14 cellular contexts compared by ENCODE assay signal in genomic region chr7:44307905-44308740, GRCh38. TPM values are rescaled to one million over a fixed set of nuclear protein-coding genes. Genes with fewer than 3 reads are reported as not detected.
DNase-seq lines count a peak whose midpoint lies in the region; ATAC-seq and TF ChIP-seq lines count a peak whose summit lies in the region.
"Had no signal": no experiment of that assay in that cellular context is flagged by ENCODE, and none has a peak within 500 bp of the region (broad histone marks: within the 10 kb centered on the region; RNA-seq: fewer than 3 reads in every experiment).

No MANE protein-coding gene starts in this region.

- H3K27ac ChIP-seq in BLaER1 treated with 17β-estradiol and CSF1 and Interleukin-3, amounts not matched to agents 10 nM and 100 nM: no peak overlapping the region
- H3K27ac ChIP-seq in esophagus muscularis mucosa (replicated peaks in 1 of 4): no peak overlapping the region
- H3K27ac ChIP-seq: brain microvascular endothelial cell had no signal

- no peak for TF ChIP-seq POLR2A in esophagus muscularis mucosa (IDR thresholded peaks at IDR 0.05; ENCODE audit: low read depth)

- peak; percentile 76 for DNase-seq in HPDE6-E6E7 (ENCODE audit: extremely low spot score)
- DNase-seq in esophagus muscularis mucosa (ENCODE audit: extremely low spot score): peak; percentile 78
- DNase-seq in osteocyte (ENCODE audit: extremely low spot score, unreplicated experiment): peak; percentile 75
- DNase-seq in COLO668 (lab: John Stamatoyannopoulos, UW; ENCODE audit: unreplicated experiment): no peak
- DNase-seq in DMS153 (lab: John Stamatoyannopoulos, UW): no peak
- DNase-seq: activated gamma-delta T cell, GOT3, occipital lobe had no signal

- TF ChIP-seq EP300 in esophagus muscularis mucosa (IDR thresholded peaks at IDR 0.05): no peak

- H3K36me3 ChIP-seq in BLaER1 treated with 17β-estradiol and CSF1 and Interleukin-3, amounts not matched to agents 10 nM and 100 nM: no peaks in the 10 kb centered on the region
- no peaks in the 10 kb centered on the region for H3K36me3 ChIP-seq in esophagus muscularis mucosa
- H3K36me3 ChIP-seq: brain microvascular endothelial cell had no signal

- intact Hi-C loops in esophagus muscularis mucosa (cut with DNase I): no loop called here

- peaks cover 12 to 23% (median 17%) of the 10 kb centered on the region in 10 experiments; a peak in 19 of 20 replicates for H3K4me1 ChIP-seq in BLaER1 treated with 17β-estradiol and CSF1 and Interleukin-3, amounts not matched to agents 10 nM and 100 nM
- peaks cover 12 to 21% (median 12%) of the 10 kb centered on the region in 4 donors for H3K4me1 ChIP-seq in esophagus muscularis mucosa

- 78% methylated on average over 7 of the region's 13 CpGs for WGBS in esophagus muscularis mucosa

- peaks cover 0 to 8% (median 0%) of the 10 kb centered on the region in 11 experiments; a peak in 4 of 22 replicates for H4K20me1 ChIP-seq in BLaER1 treated with 17β-estradiol and CSF1 and Interleukin-3, amounts not matched to agents 10 nM and 100 nM

- no peak overlapping the region for H3K27ac Mint-ChIP-seq in osteocyte (ENCODE audit: unreplicated experiment)
- H3K27ac Mint-ChIP-seq: activated CD4-positive, alpha-beta T cell treated with anti-CD3 and anti-CD28 coated beads for 36 hours; T-cell had no signal

- no peak overlapping the region for H3K9ac ChIP-seq in BLaER1 treated with 17β-estradiol and CSF1 and Interleukin-3, amounts not matched to agents 10 nM and 100 nM

- H3K27me3 Mint-ChIP-seq in osteocyte (ENCODE audit: unreplicated experiment): peaks cover 28% of the 10 kb centered on the region

- ATAC-seq in GM18861 (IDR thresholded peaks at IDR 0.05; ENCODE audit: unreplicated experiment): no peak
- no peak for ATAC-seq in GM18519 (IDR thresholded peaks at IDR 0.05; ENCODE audit: low FRiP score, unreplicated experiment)
- ATAC-seq: T-cell had no signal

- H3K4me3 ChIP-seq in BLaER1 treated with 17β-estradiol and CSF1 and Interleukin-3, amounts not matched to agents 10 nM and 100 nM: no peak overlapping the region
- no peak overlapping the region for H3K4me3 ChIP-seq in esophagus muscularis mucosa

- H3K9me3 Mint-ChIP-seq in osteocyte (ENCODE audit: unreplicated experiment): no peaks in the 10 kb centered on the region
- H3K9me3 Mint-ChIP-seq: T-cell had no signal

- TF ChIP-seq CTCF in esophagus muscularis mucosa (IDR thresholded peaks at IDR 0.05) (no peak), osteocyte (IDR thresholded peaks at IDR 0.05) (no peak)

- H3K27me3 ChIP-seq in BLaER1 treated with 17β-estradiol and CSF1 and Interleukin-3, amounts not matched to agents 10 nM and 100 nM: peaks cover 30 to 47% (median 38%) of the 10 kb centered on the region in 11 experiments
- peaks cover 0 to 9% (median 0%) of the 10 kb centered on the region in 4 donors for H3K27me3 ChIP-seq in esophagus muscularis mucosa
- H3K27me3 ChIP-seq: brain microvascular endothelial cell had no signal

- peak overlapping the region in 6 of 11 experiments; percentile 64 to 87 (median 84); a peak in 3 of 22 replicates for H3K4me2 ChIP-seq in BLaER1 treated with 17β-estradiol and CSF1 and Interleukin-3, amounts not matched to agents 10 nM and 100 nM

- H3K36me3 Mint-ChIP-seq in osteocyte (ENCODE audit: unreplicated experiment): no peaks in the 10 kb centered on the region
- H3K36me3 Mint-ChIP-seq: T-cell had no signal

- H3K4me3 Mint-ChIP-seq in osteocyte (ENCODE audit: unreplicated experiment): no peak overlapping the region
- H3K4me3 Mint-ChIP-seq: activated CD4-positive, alpha-beta T cell treated with anti-CD3 and anti-CD28 coated beads for 36 hours had no signal

- H3K9me3 ChIP-seq in BLaER1 treated with 17β-estradiol and CSF1 and Interleukin-3, amounts not matched to agents 10 nM and 100 nM (replicated peaks in 1 of 11): no peaks in the 10 kb centered on the region
- H3K9me3 ChIP-seq in esophagus muscularis mucosa: no peaks in the 10 kb centered on the region

- H3K4me1 Mint-ChIP-seq in osteocyte (ENCODE audit: unreplicated experiment): peaks cover 3% of the 10 kb centered on the region

RNA-seq across cellular contexts. Expression of gene CAMK2B, which starts 17.3 kb away (rescaled TPM):
- total RNA-seq in esophagus muscularis mucosa (1 to 10 TPM in 3 of 4 donors, under 1 TPM in 1; 0.50 to 2.0 (median 1.2) TPM), osteocyte (not detected in 2 replicates)

Comparison
In these comparisons a context has a peak if more than half of its experiments do, and no peak if none do; other contexts are left out.
1. DNase-seq: peak in HPDE6-E6E7 (single experiment), esophagus muscularis mucosa (single experiment) and osteocyte (single experiment); none in COLO668 (single experiment) and DMS153 (single experiment).